ENCODE assay signal across 9 cellular contexts in genomic region chrX:39162322-39162721, GRCh38.
DNase-seq lines count a peak whose midpoint lies in the region; ATAC-seq lines count a peak whose summit lies in the region.
"Had no signal": no experiment of that assay in that cellular context is flagged by ENCODE, and none has a peak within 500 bp of the region (broad histone marks: within the 10 kb centered on the region; RNA-seq: fewer than 3 reads in every experiment).

No MANE protein-coding gene starts in this region.

- H3K27me3 Mint-ChIP-seq in CD4-positive, alpha-beta memory T cell: peaks cover 2 to 4% of the 10 kb centered on the region in 2 donors
- peaks cover 2% of the 10 kb centered on the region for H3K27me3 Mint-ChIP-seq in activated CD4-positive, alpha-beta T cell treated with anti-CD3 and anti-CD28 coated beads, Interleukin-2, amount 10 ng/mL, durations not matched to agents 24 days and 14 days
- H3K27me3 Mint-ChIP-seq in effector memory CD8-positive, alpha-beta T cell: peaks cover 40 to 73% of the 10 kb centered on the region in 2 donors

- H3K27me3 ChIP-seq in CD4-positive, alpha-beta memory T cell (ENCODE audit: insufficient read depth, low read length): no peaks in the 10 kb centered on the region

- H3K9me3 Mint-ChIP-seq in CD4-positive, alpha-beta memory T cell: peaks cover 0 to 2% (median 0%) of the 10 kb centered on the region in 8 donors
- H3K9me3 Mint-ChIP-seq in activated CD4-positive, alpha-beta T cell treated with anti-CD3 and anti-CD28 coated beads, Interleukin-2, amount 10 ng/mL, durations not matched to agents 24 days and 14 days: no peaks in the 10 kb centered on the region
- no peaks in the 10 kb centered on the region for H3K9me3 Mint-ChIP-seq in effector memory CD8-positive, alpha-beta T cell

- peak overlapping the region in 1 of 7 donors; percentile 63 for H3K27ac Mint-ChIP-seq in CD4-positive, alpha-beta memory T cell
- H3K27ac Mint-ChIP-seq in activated CD4-positive, alpha-beta T cell treated with anti-CD3 and anti-CD28 coated beads, Interleukin-2, amount 10 ng/mL, durations not matched to agents 24 days and 14 days: peak overlapping the region; percentile 78
- H3K27ac Mint-ChIP-seq in effector memory CD8-positive, alpha-beta T cell: no peak overlapping the region

- peaks cover 4 to 10% (median 6%) of the 10 kb centered on the region in 4 donors for H3K4me1 Mint-ChIP-seq in CD4-positive, alpha-beta memory T cell
- peaks cover 39% of the 10 kb centered on the region for H3K4me1 Mint-ChIP-seq in activated CD4-positive, alpha-beta T cell treated with anti-CD3 and anti-CD28 coated beads, Interleukin-2, amount 10 ng/mL, durations not matched to agents 24 days and 14 days
- peaks cover 0 to 7% of the 10 kb centered on the region in 2 donors for H3K4me1 Mint-ChIP-seq in effector memory CD8-positive, alpha-beta T cell (ENCODE audit: low read depth in 2 of 2)

- ATAC-seq in effector memory CD8-positive, alpha-beta T cell (replicated peaks): peak; percentile 62
- ATAC-seq in GM19324 (IDR thresholded peaks at IDR 0.05; ENCODE audit: low FRiP score, unreplicated experiment) (no peak), HG03342 (IDR thresholded peaks at IDR 0.05; ENCODE audit: unreplicated experiment) (no peak), GM18858 (IDR thresholded peaks at IDR 0.05; ENCODE audit: unreplicated experiment) (no peak), left lobe of liver (no peak)

- intact Hi-C loops in CD4-positive, alpha-beta memory T cell (cut with micrococcal nuclease): loop anchor here (1.0 to 2.0 kb wide), 2 partner anchors 80 to 283 kb away; no protein-coding TSS in a partner anchor
- intact Hi-C loops in activated CD4-positive, alpha-beta T cell treated with anti-CD3 and anti-CD28 coated beads, Interleukin-2, amount 10 ng/mL, durations not matched to agents 24 days and 14 days (cut with micrococcal nuclease): loop anchor here (2.0 to 10.0 kb wide), 5 partner anchors 42 to 262 kb away; no protein-coding TSS in a partner anchor

- POLR2A ChIA-PET in CD4-positive, alpha-beta memory T cell (lab: Charles Lee; ENCODE audit: partially characterized antibody): interaction anchor here (1.3 kb wide), 1 partner anchor 13 kb away, joined by 3 read pairs; no protein-coding TSS in a partner anchor

- H3K4me3 ChIP-seq in CD4-positive, alpha-beta memory T cell (ENCODE audit: low read length in 2 of 2): no peak overlapping the region
- H3K4me3 ChIP-seq: BLaER1 treated with 17β-estradiol and CSF1 and Interleukin-3, amounts not matched to agents 10 nM and 100 nM had no signal

- H3K9me3 ChIP-seq in CD4-positive, alpha-beta memory T cell (ENCODE audit: control insufficient read depth in 1 of 2, low read length in 2 of 2): no peaks in the 10 kb centered on the region
- H3K9me3 ChIP-seq: BLaER1 treated with 17β-estradiol and CSF1 and Interleukin-3, amounts not matched to agents 10 nM and 100 nM had no signal

- H3K36me3 Mint-ChIP-seq in CD4-positive, alpha-beta memory T cell: no peaks in the 10 kb centered on the region
- H3K36me3 Mint-ChIP-seq in activated CD4-positive, alpha-beta T cell treated with anti-CD3 and anti-CD28 coated beads, Interleukin-2, amount 10 ng/mL, durations not matched to agents 24 days and 14 days (ENCODE audit: low read depth): no peaks in the 10 kb centered on the region
- H3K36me3 Mint-ChIP-seq in effector memory CD8-positive, alpha-beta T cell (ENCODE audit: insufficient read depth): peaks cover 11% of the 10 kb centered on the region

- H3K4me3 Mint-ChIP-seq in CD4-positive, alpha-beta memory T cell: peak overlapping the region in 5 of 8 donors; percentile 41 to 73 (median 62)
- peak overlapping the region; percentile 64 for H3K4me3 Mint-ChIP-seq in activated CD4-positive, alpha-beta T cell treated with anti-CD3 and anti-CD28 coated beads, Interleukin-2, amount 10 ng/mL, durations not matched to agents 24 days and 14 days
- H3K4me3 Mint-ChIP-seq in effector memory CD8-positive, alpha-beta T cell: peak overlapping the region in 1 of 2 donors; percentile 59

- no peaks in the 10 kb centered on the region for H3K36me3 ChIP-seq in CD4-positive, alpha-beta memory T cell (ENCODE audit: insufficient read depth, low read length)
- H3K36me3 ChIP-seq: BLaER1 treated with 17β-estradiol and CSF1 and Interleukin-3, amounts not matched to agents 10 nM and 100 nM had no signal

- H3K4me1 ChIP-seq in CD4-positive, alpha-beta memory T cell (ENCODE audit: insufficient read depth, low read length): peaks cover under 1% of the 10 kb centered on the region

- CTCF ChIA-PET in CD4-positive, alpha-beta memory T cell (lab: Charles Lee; ENCODE audit: partially characterized antibody): interaction anchor here (2.9 kb wide), 1 partner anchor 80 kb away, joined by 15 read pairs; no protein-coding TSS in a partner anchor

- H3K27ac ChIP-seq in CD4-positive, alpha-beta memory T cell (ENCODE audit: low read depth, low read length): no peak overlapping the region
- H3K27ac ChIP-seq: BLaER1 treated with 17β-estradiol and CSF1 and Interleukin-3, amounts not matched to agents 10 nM and 100 nM had no signal

- peak; percentile 13 to 42 (median 29) for DNase-seq in CD4-positive, alpha-beta memory T cell
- DNase-seq in activated CD4-positive, alpha-beta T cell treated with anti-CD3 and anti-CD28 coated beads, Interleukin-2, amount 10 ng/mL, durations not matched to agents 24 days and 14 days: peak; percentile 71
- peak in 2 of 3 experiments; percentile 1 to 2 for DNase-seq in effector memory CD8-positive, alpha-beta T cell
- DNase-seq in putamen (ENCODE audit: low spot score) (peak; percentile 7), left lobe of liver (ENCODE audit: low spot score) (no peak)
